ENCODE assay signal across 9 cellular contexts in genomic region chr6:167706313-167707109, GRCh38.
A peak's percentile ranks its signal among the peaks of the same experiment; 100 is the strongest.
DNase-seq lines count a peak whose midpoint lies in the region; ATAC-seq, FAIRE-seq and TF ChIP-seq lines count a peak whose summit lies in the region.
"Had no signal": no experiment of that assay in that cellular context is flagged by ENCODE, and none has a peak within 500 bp of the region (broad histone marks: within the 10 kb centered on the region; RNA-seq: fewer than 3 reads in every experiment).

No MANE protein-coding gene starts in this region.

- ATAC-seq in GM19455 (IDR thresholded peaks at IDR 0.05; ENCODE audit: unreplicated experiment): peak; percentile 87
- peak; percentile 98 for ATAC-seq in HG03378 (IDR thresholded peaks at IDR 0.05; ENCODE audit: unreplicated experiment)
- no peak for ATAC-seq in HepG2
- ATAC-seq in heart right ventricle: no peak

- no peaks in the 10 kb centered on the region for H3K79me2 ChIP-seq in HepG2 (ENCODE audit: insufficient read depth, low read length)

- no peaks in the 10 kb centered on the region for H3K36me3 ChIP-seq in HepG2 (replicated peaks in 1 of 2; ENCODE audit: control insufficient read depth in 1 of 2, insufficient read depth in 2 of 2, low read length in 2 of 2)
- H3K36me3 ChIP-seq in heart right ventricle: no peaks in the 10 kb centered on the region
- H3K36me3 ChIP-seq in ovary: no peaks in the 10 kb centered on the region
- no peaks in the 10 kb centered on the region for H3K36me3 ChIP-seq in testis (ENCODE audit: low read depth, missing control alignments)
- H3K36me3 ChIP-seq: thoracic aorta had no signal

- POLR2A ChIA-PET in HepG2 (lab: Yijun Ruan, JAX): no interaction called here

- H3K4me2 ChIP-seq in HepG2 (ENCODE audit: low read depth, low read length): no peak overlapping the region

- no TSS peak for BruUV-seq in HepG2 (replicated peaks; lab: Mats Ljungman, UMichigan)

- H3K4me1 ChIP-seq in HepG2 (ENCODE audit: insufficient read depth, low read length): peaks cover 44% of the 10 kb centered on the region
- peaks cover 0 to 8% (median 0%) of the 10 kb centered on the region in 9 donors for H3K4me1 ChIP-seq in heart right ventricle
- no peaks in the 10 kb centered on the region for H3K4me1 ChIP-seq in ovary (ENCODE audit: insufficient read depth)
- H3K4me1 ChIP-seq in testis: no peaks in the 10 kb centered on the region

- no peak for TF ChIP-seq POLR2A in HepG2 (IDR thresholded peaks at IDR 0.05; ENCODE audit: insufficient read depth in 1 of 2, low read depth in 2 of 2, low read length in 2 of 2)
- TF ChIP-seq POLR2A in ovary (IDR thresholded peaks at IDR 0.05): no peak
- no peak for TF ChIP-seq POLR2A in testis (IDR thresholded peaks at IDR 0.05)

- no peak overlapping the region for H3K9ac ChIP-seq in HepG2 (ENCODE audit: insufficient read depth, low read depth, low read length)

- no peaks in the 10 kb centered on the region for H4K20me1 ChIP-seq in HepG2 (ENCODE audit: insufficient read depth, low read length)

- no peak overlapping the region for H3K27ac ChIP-seq in HepG2 (ENCODE audit: extremely low read length, insufficient read depth, low read length)
- no peak overlapping the region for H3K27ac ChIP-seq in heart right ventricle
- H3K27ac ChIP-seq in ovary: no peak overlapping the region
- H3K27ac ChIP-seq in testis: no peak overlapping the region
- H3K27ac ChIP-seq: thoracic aorta had no signal

- no peaks in the 10 kb centered on the region; a peak in 1 of 5 replicates for H3K27me3 ChIP-seq in HepG2 (ENCODE audit: control insufficient read depth in 1 of 2, insufficient read depth in 2 of 2, low read length in 2 of 2)
- H3K27me3 ChIP-seq in heart right ventricle: peaks cover 0 to 4% (median 0%) of the 10 kb centered on the region in 7 donors
- no peaks in the 10 kb centered on the region for H3K27me3 ChIP-seq in ovary
- no peaks in the 10 kb centered on the region for H3K27me3 ChIP-seq in testis

- TF ChIP-seq CTCF in HepG2 (CRISPR knock-in tag; IDR thresholded peaks at IDR 0.05): no peak
- no peak for TF ChIP-seq CTCF in heart right ventricle (IDR thresholded peaks at IDR 0.05)
- no peak for TF ChIP-seq CTCF in ovary (IDR thresholded peaks at IDR 0.05)
- TF ChIP-seq CTCF in testis (IDR thresholded peaks at IDR 0.05): no peak

- no peak overlapping the region for H3K4me3 ChIP-seq in HepG2 (replicated peaks in 1 of 3; ENCODE audit: insufficient read depth in 1 of 3, low read depth in 2 of 3, low read length in 3 of 3)
- H3K4me3 ChIP-seq in heart right ventricle: no peak overlapping the region
- H3K4me3 ChIP-seq in ovary: no peak overlapping the region
- H3K4me3 ChIP-seq in testis: no peak overlapping the region
- H3K4me3 ChIP-seq: thoracic aorta had no signal

- H2AFZ ChIP-seq in HepG2 (ENCODE audit: low read length): no peak overlapping the region

- in situ Hi-C loops in HepG2 (cut with HindIII; ENCODE audit: extremely low pct_ligation_motif_present, low pct_unique_long_range_greater_than_20kb): no loop called here

- 61% methylated on average over 20 of the region's 28 CpGs for WGBS in HepG2 (ENCODE audit: low lambda C conversion rate)
- 87 to 90% methylated on average over 28 of the region's 28 CpGs for WGBS in heart right ventricle, 2 donors
- WGBS in ovary, 3 donors: 90 to 92% (median 90%) methylated on average over 28 of the region's 28 CpGs
- 85 to 90% methylated on average over 15 to 28 of the region's 28 CpGs for WGBS in testis, 2 donors

- no peak for FAIRE-seq in HepG2 (lab: Jason Lieb, UNC)

- TF ChIP-seq RAD21 in HepG2 (CRISPR knock-in tag; IDR thresholded peaks at IDR 0.05): no peak

- TF ChIP-seq EP300 in HepG2 (IDR thresholded peaks at IDR 0.05; ENCODE audit: low read depth in 2 of 2, low read length in 2 of 2) (no peak), HepG2 (CRISPR knock-in tag; IDR thresholded peaks at IDR 0.05; ENCODE audit: borderline replicate concordance) (no peak), ovary (IDR thresholded peaks at IDR 0.05) (no peak)

- no peaks in the 10 kb centered on the region for H3K9me3 ChIP-seq in HepG2 (ENCODE audit: low read length)
- no peaks in the 10 kb centered on the region for H3K9me3 ChIP-seq in heart right ventricle
- H3K9me3 ChIP-seq in ovary: no peaks in the 10 kb centered on the region
- no peaks in the 10 kb centered on the region for H3K9me3 ChIP-seq in testis
- H3K9me3 ChIP-seq: thoracic aorta had no signal

- CTCF ChIA-PET in HepG2 (lab: Yijun Ruan, JAX; ENCODE audit: low intra/inter-chr PET ratio, low total read pairs): no interaction called here

- intact Hi-C loops in HepG2 (cut with micrococcal nuclease; ENCODE audit: unreplicated experiment) (loop anchor here (1.0 kb wide), 1 partner anchor 16 kb away; no protein-coding TSS in a partner anchor), heart right ventricle (cut with DNase I) (no loop called here), ovary (cut with DNase I) (no loop called here), testis (cut with DNase I; ENCODE audit: low total_unique reads) (no loop called here)

- DNase-seq in activated CD4-positive, alpha-beta T cell treated with anti-CD3 and anti-CD28 coated beads for 48 hours: peak; percentile 77
- DNase-seq in HepG2 (ENCODE audit: low spot score): no peak
- no peak for DNase-seq in amniotic stem cell (lab: John Stamatoyannopoulos, UW)
- DNase-seq in heart right ventricle: no peak
- no peak for DNase-seq in ovary
- DNase-seq in testis: no peak

TF ChIP-seq in HepG2, 621 proteins besides CTCF, POLR2A, EP300 and RAD21:
- peak; percentile 46 for TF ChIP-seq ZNF687 (CRISPR knock-in tag; IDR thresholded peaks at IDR 0.05)
- peak; percentile 19; the same call in 1 of the 2 replicates for TF ChIP-seq ZNF768 (CRISPR knock-in tag; IDR thresholded peaks at IDR 0.05)
- TF ChIP-seq ZBTB38 (CRISPR knock-in tag; IDR thresholded peaks at IDR 0.05): peak; percentile 16; the same call in 1 of the 2 replicates
- TF ChIP-seq ZNF256 (CRISPR knock-in tag; conservative IDR thresholded peaks at IDR 0.05): no peak
- no peak for TF ChIP-seq KAT7 (CRISPR knock-in tag; IDR thresholded peaks at IDR 0.05; ENCODE audit: borderline replicate concordance)
- no peak for TF ChIP-seq SOX13 (IDR thresholded peaks at IDR 0.05)
- TF ChIP-seq SOX13 (CRISPR knock-in tag; conservative IDR thresholded peaks at IDR 0.05 in 1 of 2, IDR thresholded peaks at IDR 0.05 in 1 of 2): peak in 1 of 2 experiments; percentile 41; a peak in 1 of 4 replicates
- peak; percentile 40 for TF ChIP-seq PTBP1 (IDR thresholded peaks at IDR 0.05; ENCODE audit: low read depth, low read length, poor library complexity, severe bottlenecking)
- peak; percentile 56; the same call in 1 of the 2 replicates for TF ChIP-seq ZBTB33 (CRISPR knock-in tag; IDR thresholded peaks at IDR 0.05)
- no peak for TF ChIP-seq MYNN (CRISPR knock-in tag; IDR thresholded peaks at IDR 0.05; ENCODE audit: low read depth)
- peak; percentile 33 for TF ChIP-seq AGO1 (IDR thresholded peaks at IDR 0.05; ENCODE audit: low read depth, low read length, poor library complexity, severe bottlenecking)

Comparison
In these comparisons a context has a peak if more than half of its experiments do, and no peak if none do; other contexts are left out.
1. ATAC-seq: peak in GM19455 (single experiment) and HG03378 (single experiment); none in HepG2 (single experiment) and heart right ventricle (0 of 8).